35 cellular contexts compared by ENCODE assay signal in genomic region chr6:85868685-85869084, GRCh38.
"Had no signal": no experiment of that assay in that cellular context is flagged by ENCODE, and none has a peak within 500 bp of the region (broad histone marks: within the 10 kb centered on the region; RNA-seq: fewer than 3 reads in every experiment).

No MANE protein-coding gene starts in this region.

- H3K4me3 ChIP-seq: MG63 had no signal

- H3K27me3 ChIP-seq: MG63 had no signal

- H3K27ac ChIP-seq: KMS-11 had no signal

- DNase-seq: Karpas-422, Kasumi-1, KG1, MG63, MM.1S, MV-4-11, NCI-H1048, NCI-H1092, NCI-H1092 treated with DMSO at 0.1 percent for 48 hours, NCI-H1105, NCI-H1105 treated with DMSO at 0.1 percent for 48 hours, NCI-H1417, NCI-H1417 treated with DMSO at 0.1 percent for 48 hours, NCI-H1436, NCI-H1436 treated with DMSO at 0.1 percent for 48 hours, NCI-H146, NCI-H1694, NCI-H1694 treated with DMSO at 0.1 percent for 48 hours, NCI-H187, NCI-H187 treated with DMSO at 0.1 percent for 48 hours, NCI-H1930, NCI-H2029, NCI-H2029 treated with DMSO at 0.1 percent for 48 hours, NCI-H2081, NCI-H2081 treated with DMSO at 0.1 percent for 48 hours, NCI-H2107, NCI-H2171, NCI-H2171 treated with DMSO at 0.1 percent for 48 hours, NCI-H2227 treated with DMSO at 0.1 percent for 48 hours, NCI-H226, NCI-H345, NCI-H446, NCI-H446 treated with DMSO at 0.1 percent for 48 hours, NCI-H510A had no signal

- H3K9me3 ChIP-seq: MG63 had no signal

- H3K36me3 ChIP-seq: MG63 had no signal
